In the genomic region with DNA sequence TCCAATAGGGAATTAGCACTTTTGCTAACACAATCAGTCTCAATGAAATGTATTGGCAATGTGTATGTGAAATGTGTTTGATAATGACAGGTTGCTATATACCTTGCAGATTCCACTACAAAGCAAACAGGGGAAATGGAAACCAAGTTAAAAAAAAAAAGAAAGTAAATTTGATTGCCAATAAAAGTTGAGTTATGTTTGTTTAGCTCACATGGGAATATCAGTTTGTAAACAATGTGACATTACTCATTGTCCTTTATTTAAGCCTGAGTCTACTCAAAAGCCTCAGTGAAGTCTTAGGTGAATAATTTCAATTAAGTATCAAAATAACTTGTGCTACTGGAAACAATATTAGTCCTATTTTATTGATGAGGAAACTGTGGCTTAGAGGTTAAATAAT, we compare ENCODE assay signal across 28 cellular contexts.
"Had no signal": no experiment of that assay in that cellular context is flagged by ENCODE, and none has a peak within 500 bp of the region (broad histone marks: within the 10 kb centered on the region; RNA-seq: fewer than 3 reads in every experiment).

No MANE protein-coding gene starts in this region.

- H3K4me1 ChIP-seq: pancreas, prostate gland, uterus had no signal

- ATAC-seq: activated T-cell treated with anti-CD3 and anti-CD28 coated beads, Interleukin-2, amount 50 U/mL, for 72 hours; effector memory CD8-positive, alpha-beta T cell; heart right ventricle; pancreas; sciatic nerve; stimulated activated effector memory CD8-positive, alpha-beta T cell treated with anti-CD3 and anti-CD28 coated beads, Interleukin-12 subunit alpha, Interleukin-12 subunit beta, amount 100 ng/mL, for 72 hours had no signal

- FAIRE-seq: astrocyte, endothelial cell of umbilical vein had no signal

- H3K4me3 ChIP-seq: heart right ventricle, pancreas, prostate gland, skin epidermis, thoracic aorta, uterus had no signal

- H3K9me3 ChIP-seq: heart right ventricle, pancreas, prostate gland, thoracic aorta, uterus had no signal

- DNase-seq: activated CD4-positive, alpha-beta T cell treated with anti-CD3 and anti-CD28 coated beads for 4 hours; activated CD4-positive, alpha-beta T cell treated with anti-CD3 and anti-CD28 coated beads, Interleukin-2, amount 50 U/mL, for 4 hours; activated effector memory CD4-positive, alpha-beta T cell treated with Interleukin-2 at 50 U/mL for 16 hours; activated naive CD4-positive, alpha-beta T cell treated with Interleukin-2 at 50 U/mL for 16 hours; activated naive CD8-positive, alpha-beta T cell treated with anti-CD3 and anti-CD28 coated beads for 36 hours; activated T-cell treated with anti-CD3 and anti-CD28 coated beads for 4 hours; activated T-cell treated with anti-CD3 and anti-CD28 coated beads, Interleukin-2, amount 50 U/mL, for 72 hours; brain microvascular endothelial cell; cortex of kidney; effector memory CD8-positive, alpha-beta T cell; foreskin fibroblast; heart right ventricle; naive B cell; pancreas; retina; stimulated activated CD4-positive, alpha-beta T cell treated with anti-CD3 and anti-CD28 coated beads, Interleukin-12 subunit alpha, Interleukin-12 subunit beta, amount 100 ng/mL, for 4 hours; stimulated activated CD4-positive, alpha-beta T cell treated with anti-CD3 and anti-CD28 coated beads, Interleukin-4, amount 100 ng/mL, for 24 hours; uterus had no signal

- H3K27ac ChIP-seq: brain microvascular endothelial cell, heart right ventricle, pancreas, prostate gland, skin epidermis, thoracic aorta, uterus had no signal

- H3K27ac Mint-ChIP-seq: activated naive CD8-positive, alpha-beta T cell treated with anti-CD3 and anti-CD28 coated beads for 36 hours; activated T-cell treated with anti-CD3 and anti-CD28 coated beads, Interleukin-2, amount 50 U/mL, for 72 hours; effector memory CD8-positive, alpha-beta T cell; mesothelial cell of epicardium; naive B cell; stimulated activated effector memory CD8-positive, alpha-beta T cell treated with anti-CD3 and anti-CD28 coated beads, Interleukin-12 subunit alpha, Interleukin-12 subunit beta, amount 100 ng/mL, for 72 hours; stimulated activated naive CD8-positive, alpha-beta T cell treated with anti-CD3 and anti-CD28 coated beads, Interleukin-15, Interleukin-2, amounts not matched to agents 100 ng/mL and 50 ng/mL, for 24 hours; type B pancreatic cell had no signal

- H3K27me3 ChIP-seq: brain microvascular endothelial cell, heart right ventricle, pancreas, uterus had no signal

- H3K36me3 ChIP-seq: brain microvascular endothelial cell, heart right ventricle, pancreas, prostate gland, thoracic aorta, uterus had no signal

- H3K9me3 Mint-ChIP-seq: activated naive CD8-positive, alpha-beta T cell treated with anti-CD3 and anti-CD28 coated beads for 36 hours; stimulated activated naive CD8-positive, alpha-beta T cell treated with anti-CD3 and anti-CD28 coated beads, Interleukin-15, Interleukin-2, amounts not matched to agents 100 ng/mL and 50 ng/mL, for 24 hours; type B pancreatic cell had no signal

- H3K27me3 Mint-ChIP-seq: effector memory CD8-positive, alpha-beta T cell; naive B cell; stimulated activated naive CD8-positive, alpha-beta T cell treated with anti-CD3 and anti-CD28 coated beads, Interleukin-15, Interleukin-2, amounts not matched to agents 100 ng/mL and 50 ng/mL, for 24 hours had no signal

- H3K4me1 Mint-ChIP-seq: activated naive CD8-positive, alpha-beta T cell treated with anti-CD3 and anti-CD28 coated beads for 36 hours; mesothelial cell of epicardium; naive B cell; stimulated activated effector memory CD8-positive, alpha-beta T cell treated with anti-CD3 and anti-CD28 coated beads, Interleukin-12 subunit alpha, Interleukin-12 subunit beta, amount 100 ng/mL, for 72 hours had no signal

- H3K36me3 Mint-ChIP-seq: activated naive CD8-positive, alpha-beta T cell treated with anti-CD3 and anti-CD28 coated beads for 36 hours; mesothelial cell of epicardium; naive B cell; stimulated activated effector memory CD8-positive, alpha-beta T cell treated with anti-CD3 and anti-CD28 coated beads, Interleukin-12 subunit alpha, Interleukin-12 subunit beta, amount 100 ng/mL, for 72 hours; type B pancreatic cell had no signal

- H3K4me3 Mint-ChIP-seq: activated naive CD8-positive, alpha-beta T cell treated with anti-CD3 and anti-CD28 coated beads for 36 hours; activated T-cell treated with anti-CD3 and anti-CD28 coated beads, Interleukin-2, amount 50 U/mL, for 72 hours; effector memory CD8-positive, alpha-beta T cell; mesothelial cell of epicardium; naive B cell; stimulated activated effector memory CD8-positive, alpha-beta T cell treated with anti-CD3 and anti-CD28 coated beads, Interleukin-12 subunit alpha, Interleukin-12 subunit beta, amount 100 ng/mL, for 72 hours; stimulated activated naive CD8-positive, alpha-beta T cell treated with anti-CD3 and anti-CD28 coated beads, Interleukin-15, Interleukin-2, amounts not matched to agents 100 ng/mL and 50 ng/mL, for 24 hours; type B pancreatic cell had no signal
